1 cellular context compared by ENCODE assay signal in genomic region chr18:62963522-62963921, GRCh38.
TF ChIP-seq lines count a peak whose summit lies in the region.

No MANE protein-coding gene starts in this region.

TF ChIP-seq in GM23338, 12 proteins besides CTCF, POLR2A, EP300 and RAD21 (continued from another document):
- TF ChIP-seq ZNF462 (CRISPR knock-in tag; IDR thresholded peaks at IDR 0.05): no peak
- TF ChIP-seq ZNF114 (CRISPR knock-in tag; IDR thresholded peaks at IDR 0.05): no peak
- TF ChIP-seq EZH2phosphoT487 (IDR thresholded peaks at IDR 0.05; ENCODE audit: unreplicated experiment): no peak
- TF ChIP-seq EZH2 (IDR thresholded peaks at IDR 0.05; ENCODE audit: low read depth, unreplicated experiment): no peak
- TF ChIP-seq CREB1 (CRISPR knock-in tag; IDR thresholded peaks at IDR 0.05; ENCODE audit: low read depth): no peak
